ENCODE assay signal across 8 cellular contexts in the genomic region with DNA sequence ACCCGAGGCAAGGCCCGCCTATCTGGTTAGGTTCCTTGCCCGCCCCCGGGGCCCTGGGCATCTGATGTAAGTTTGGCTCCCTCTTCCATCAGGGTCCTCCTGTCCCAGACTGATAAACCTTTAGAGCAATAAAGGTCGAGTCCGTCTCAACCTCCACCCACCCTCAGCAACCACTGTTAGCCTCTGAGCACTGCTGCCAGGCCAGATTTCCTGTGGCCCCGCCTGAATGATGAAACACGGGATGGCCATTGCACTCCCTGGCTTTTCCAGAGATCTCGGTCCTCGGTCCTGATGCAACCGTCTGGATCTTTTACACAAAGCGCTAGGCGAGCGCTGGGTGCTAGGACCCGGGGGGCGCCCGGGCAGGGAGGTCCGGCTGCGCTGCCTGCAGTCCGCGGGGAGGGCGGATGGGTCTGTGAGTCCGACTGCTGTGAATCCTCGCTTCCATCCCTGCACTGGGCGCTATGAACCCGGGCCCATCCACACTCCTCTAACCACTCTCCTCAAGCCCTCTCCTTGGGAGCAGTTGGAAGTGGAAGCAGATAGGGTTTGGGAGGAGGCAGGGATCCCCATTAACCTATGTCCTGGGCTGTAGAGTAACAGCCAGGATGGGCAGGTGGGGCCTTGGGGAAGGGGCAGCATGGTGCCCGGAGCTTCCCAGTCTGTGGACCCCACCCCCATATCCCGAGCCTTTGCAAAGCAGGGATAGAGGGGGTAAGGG. TPM values are rescaled to one million over a fixed set of nuclear protein-coding genes. Genes with fewer than 3 reads are reported as not detected.
A peak's percentile ranks its signal among the peaks of the same experiment; 100 is the strongest.
DNase-seq lines count a peak whose midpoint lies in the region; ATAC-seq and TF ChIP-seq lines count a peak whose summit lies in the region.

No MANE protein-coding gene starts in this region.

- TF ChIP-seq POLR2A in GM18505 (IDR thresholded peaks at IDR 0.05; ENCODE audit: borderline replicate concordance, extremely low read depth, insufficient read depth, insufficient read length), result peak; percentile 66

- peaks cover 18 to 29% (median 24%) of the 10 kb centered on the region in 11 experiments for H3K36me3 ChIP-seq in BLaER1 treated with 17β-estradiol and CSF1 and Interleukin-3, amounts not matched to agents 10 nM and 100 nM
- peaks cover 11% of the 10 kb centered on the region for H3K36me3 ChIP-seq in cardiac muscle cell

- H3K4me3 ChIP-seq in BLaER1 treated with 17β-estradiol and CSF1 and Interleukin-3, amounts not matched to agents 10 nM and 100 nM, result peak overlapping the region; percentile 84 to 100 (median 96)
- H3K4me3 ChIP-seq in HL-60 (replicated peaks; ENCODE audit: insufficient read depth, low read length), result peak overlapping the region; percentile 90
- H3K4me3 ChIP-seq in cardiac muscle cell, result peak overlapping the region; percentile 93

- peak overlapping the region; percentile 87 to 99 (median 95) for H3K4me2 ChIP-seq in BLaER1 treated with 17β-estradiol and CSF1 and Interleukin-3, amounts not matched to agents 10 nM and 100 nM

- H3K9ac ChIP-seq in BLaER1 treated with 17β-estradiol and CSF1 and Interleukin-3, amounts not matched to agents 10 nM and 100 nM, result peak overlapping the region; percentile 82 to 97 (median 93)

- H3K9me3 ChIP-seq in BLaER1 treated with 17β-estradiol and CSF1 and Interleukin-3, amounts not matched to agents 10 nM and 100 nM (replicated peaks in 1 of 11), result no peaks in the 10 kb centered on the region; a peak in 1 of 22 replicates
- no peaks in the 10 kb centered on the region for H3K9me3 ChIP-seq in cardiac muscle cell (ENCODE audit: low read depth)

- TF ChIP-seq CTCF in HL-60 (IDR thresholded peaks at IDR 0.05; ENCODE audit: insufficient read depth, low read length), result no peak
- TF ChIP-seq CTCF in cardiac muscle cell (IDR thresholded peaks at IDR 0.05; ENCODE audit: low read depth, low read length), result no peak

- H3K27me3 ChIP-seq in BLaER1 treated with 17β-estradiol and CSF1 and Interleukin-3, amounts not matched to agents 10 nM and 100 nM, result no peaks in the 10 kb centered on the region
- no peaks in the 10 kb centered on the region for H3K27me3 ChIP-seq in HL-60 (ENCODE audit: insufficient read depth, poor library complexity, severe bottlenecking)
- H3K27me3 ChIP-seq in cardiac muscle cell, result no peaks in the 10 kb centered on the region

- ATAC-seq in GM18505 (IDR thresholded peaks at IDR 0.05; ENCODE audit: unreplicated experiment) (no peak), GM18520 (IDR thresholded peaks at IDR 0.05; ENCODE audit: unreplicated experiment) (no peak)

- H4K20me1 ChIP-seq in BLaER1 treated with 17β-estradiol and CSF1 and Interleukin-3, amounts not matched to agents 10 nM and 100 nM, result peaks cover 27 to 38% (median 31%) of the 10 kb centered on the region in 11 experiments; a peak in 21 of 22 replicates

- H3K4me1 ChIP-seq in BLaER1 treated with 17β-estradiol and CSF1 and Interleukin-3, amounts not matched to agents 10 nM and 100 nM, result peaks cover 42 to 81% (median 61%) of the 10 kb centered on the region in 10 experiments
- H3K4me1 ChIP-seq in cardiac muscle cell (ENCODE audit: low read depth), result peaks cover 31% of the 10 kb centered on the region

- peak in 1 of 2 experiments; percentile 54 for DNase-seq in HL-60 (ENCODE audit: low read depth in 1 of 2, low spot score in 1 of 2)
- DNase-seq in NOMO-1 treated with dmso at 0.1 percent for 144 hours (lab: John Stamatoyannopoulos, UW; ENCODE audit: unreplicated experiment), result peak; percentile 15
- DNase-seq in amniotic epithelial cell (ENCODE audit: low read depth), result peak; percentile 98
- DNase-seq in cardiac muscle cell (ENCODE audit: low read depth in 1 of 2, low spot score in 1 of 2), result peak; percentile 93 to 99
- DNase-seq in nucleus accumbens (lab: John Stamatoyannopoulos, UW), result peak; percentile 34 to 93 (median 85)

- peak overlapping the region; percentile 63 to 92 (median 89) for H3K27ac ChIP-seq in BLaER1 treated with 17β-estradiol and CSF1 and Interleukin-3, amounts not matched to agents 10 nM and 100 nM
- H3K27ac ChIP-seq in HL-60 (replicated peaks) (no peak overlapping the region), cardiac muscle cell (peak overlapping the region; percentile 61)

RNA-seq across cellular contexts. Expression of a gene that starts 0.9 kb away (rescaled TPM):
- total RNA-seq in cardiac muscle cell, result 213 and 227 TPM in 2 replicates
- polyA plus RNA-seq in cardiac muscle cell, result 210 and 276 TPM in 2 replicates

RNA-seq across cellular contexts. Expression of a gene that starts 56.8 kb away (rescaled TPM):
- total RNA-seq in cardiac muscle cell, result 41.3 and 47.9 TPM in 2 replicates
- 58.4 and 61.0 TPM in 2 replicates for polyA plus RNA-seq in cardiac muscle cell

RNA-seq across cellular contexts. Expression of a gene that starts 57.0 kb away (rescaled TPM):
- 92.2 and 103 TPM in 2 replicates for total RNA-seq in cardiac muscle cell
- 242 and 283 TPM in 2 replicates for polyA plus RNA-seq in cardiac muscle cell
